ENCODE assay signal across 13 cellular contexts in the genomic region with DNA sequence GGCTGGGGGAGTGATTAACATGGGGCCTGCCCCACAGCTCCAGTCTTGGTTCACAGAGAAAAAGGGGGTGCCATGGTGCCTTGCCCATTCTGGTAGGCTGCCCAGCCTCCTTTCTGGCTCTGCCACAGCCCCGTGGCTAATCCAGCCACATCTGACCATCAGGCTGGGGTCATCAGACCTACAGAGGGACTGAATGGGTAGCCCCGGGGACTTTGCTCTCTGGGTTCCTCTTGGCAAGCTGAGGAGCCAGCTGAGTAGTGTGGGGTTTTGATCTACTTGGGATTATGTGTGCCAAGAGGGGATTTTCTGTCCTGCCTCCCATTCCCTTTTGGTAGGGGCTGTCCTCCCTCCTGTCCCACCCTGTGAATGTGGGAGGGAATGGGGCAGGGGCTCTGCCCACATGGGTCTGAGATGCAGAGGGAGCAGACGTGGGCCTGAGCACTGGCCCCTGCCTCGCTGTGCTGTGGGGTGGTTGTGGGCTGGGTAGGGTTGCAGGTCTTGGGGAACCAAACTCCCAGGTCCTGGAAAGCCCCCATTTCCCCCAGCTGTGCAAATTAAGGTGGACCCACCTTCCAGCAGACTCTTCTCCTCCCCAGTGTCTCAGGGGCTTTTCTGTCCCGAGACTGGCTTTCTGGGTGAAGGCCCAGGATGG.
DNase-seq lines count a peak whose midpoint lies in the region; ATAC-seq lines count a peak whose summit lies in the region.
"Had no signal": no experiment of that assay in that cellular context is flagged by ENCODE, and none has a peak within 500 bp of the region (broad histone marks: within the 10 kb centered on the region; RNA-seq: fewer than 3 reads in every experiment).

No MANE protein-coding gene starts in this region.

- peak overlapping the region; percentile 74 for H3K4me3 Mint-ChIP-seq in central memory CD8-positive, alpha-beta T cell

- ATAC-seq in GM18868 (IDR thresholded peaks at IDR 0.05; ENCODE audit: unreplicated experiment) (peak; percentile 1), HG03442 (IDR thresholded peaks at IDR 0.05; ENCODE audit: unreplicated experiment) (peak; percentile 7), HG02623 (IDR thresholded peaks at IDR 0.05; ENCODE audit: unreplicated experiment) (no peak), HG03159 (IDR thresholded peaks at IDR 0.05; ENCODE audit: unreplicated experiment) (no peak), HG02571 (IDR thresholded peaks at IDR 0.05; ENCODE audit: unreplicated experiment) (no peak)
- ATAC-seq in central memory CD8-positive, alpha-beta T cell (replicated peaks; ENCODE audit: extremely low read depth, poor library complexity, severe bottlenecking): peak; percentile 7
- ATAC-seq: HCT116, left cardiac atrium, Right ventricle myocardium inferior had no signal

- H3K4me1 ChIP-seq in BLaER1: peaks cover 99% of the 10 kb centered on the region
- H3K4me1 ChIP-seq: BE2C had no signal

- no peaks in the 10 kb centered on the region for H3K9me3 ChIP-seq in BLaER1
- H3K9me3 ChIP-seq: BE2C, prostate gland had no signal

- H3K27ac ChIP-seq in BLaER1: peak overlapping the region; percentile 85

- H3K36me3 ChIP-seq in BLaER1: no peaks in the 10 kb centered on the region
- H3K36me3 ChIP-seq: BE2C, prostate gland had no signal

- H3K4me3 ChIP-seq in BLaER1: peak overlapping the region; percentile 31; the same call in 1 of the 2 replicates
- H3K4me3 ChIP-seq: prostate gland had no signal

- no peak for DNase-seq in central memory CD8-positive, alpha-beta T cell (ENCODE audit: low spot score in 2 of 2)
- DNase-seq in iPS-NIHi7 (ENCODE audit: extremely low spot score): no peak
- DNase-seq: BE2C, left cardiac atrium had no signal

- peak overlapping the region; percentile 89 for H3K27ac Mint-ChIP-seq in central memory CD8-positive, alpha-beta T cell (ENCODE audit: low read depth)

- no peaks in the 10 kb centered on the region for H3K27me3 ChIP-seq in BLaER1
- H3K27me3 ChIP-seq: BE2C had no signal

- H3K9me3 Mint-ChIP-seq in central memory CD8-positive, alpha-beta T cell: no peaks in the 10 kb centered on the region

- no peaks in the 10 kb centered on the region for H3K27me3 Mint-ChIP-seq in central memory CD8-positive, alpha-beta T cell

- H3K4me1 Mint-ChIP-seq in central memory CD8-positive, alpha-beta T cell: peaks cover 49% of the 10 kb centered on the region

- peak overlapping the region; percentile 43; the same call in 1 of the 2 replicates for H3K9ac ChIP-seq in BLaER1

- H3K4me2 ChIP-seq in BLaER1: peak overlapping the region; percentile 91

- H3K36me3 Mint-ChIP-seq in central memory CD8-positive, alpha-beta T cell (ENCODE audit: insufficient read depth): peaks cover 7% of the 10 kb centered on the region

- peaks cover 6% of the 10 kb centered on the region; the same call in 1 of the 2 replicates for H4K20me1 ChIP-seq in BLaER1

Comparison
In these comparisons a context has a peak if more than half of its experiments do, and no peak if none do; other contexts are left out.
1. ATAC-seq: peak in GM18868 (single experiment), HG03442 (single experiment) and central memory CD8-positive, alpha-beta T cell (single experiment); none in HG02623 (single experiment), HG03159 (single experiment) and HG02571 (single experiment).